ENCODE assay signal across 1 cellular context in the genomic region with DNA sequence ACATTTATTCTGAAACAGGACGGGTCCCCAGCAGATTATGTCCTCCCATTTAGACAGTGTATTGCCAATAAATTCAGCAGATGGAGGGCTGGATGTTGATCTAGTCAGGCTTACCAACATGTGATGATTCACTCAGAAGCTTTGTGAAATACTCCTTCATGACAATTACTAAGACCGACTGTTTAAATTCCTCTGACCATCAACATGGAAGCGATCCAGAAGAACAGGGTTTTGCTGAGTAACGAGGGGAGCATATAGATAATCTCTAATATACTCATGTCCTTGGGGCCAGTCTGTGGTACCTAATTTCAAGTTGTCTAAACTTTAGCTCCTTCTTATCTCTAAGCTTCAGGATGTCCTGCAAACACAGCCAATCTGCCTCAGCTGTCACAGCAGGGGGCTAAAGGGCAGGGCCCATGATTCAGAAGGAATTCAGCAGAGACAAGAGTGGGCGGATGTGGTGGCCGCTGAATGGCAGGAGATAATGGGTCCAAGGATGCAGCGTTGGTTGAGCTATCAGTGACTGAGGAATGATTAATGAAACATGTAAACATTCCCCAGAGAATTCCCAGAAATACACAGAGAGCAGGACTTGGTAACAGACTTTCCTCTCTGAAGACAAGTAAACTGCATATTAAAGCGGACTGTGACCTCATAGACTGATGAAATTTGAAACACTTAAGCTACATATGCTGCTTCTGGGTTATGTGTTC.
TF ChIP-seq lines count a peak whose summit lies in the region.

No MANE protein-coding gene starts in this region.

TF ChIP-seq in HepG2, 621 proteins besides CTCF, POLR2A, EP300 and RAD21 (continued from another document):
- TF ChIP-seq ZNF816 (CRISPR knock-in tag; IDR thresholded peaks at IDR 0.05; ENCODE audit: borderline replicate concordance) (no peak; the same call in 1 of the 2 replicates), SRF (IDR thresholded peaks at IDR 0.05; ENCODE audit: low read depth, low read length) (no peak), RORA (CRISPR knock-in tag; IDR thresholded peaks at IDR 0.05) (peak; percentile 81; the same call in 1 of the 2 replicates), ZNF44 (CRISPR knock-in tag; IDR thresholded peaks at IDR 0.05) (no peak), ZNF775 (CRISPR knock-in tag; IDR thresholded peaks at IDR 0.05; ENCODE audit: borderline replicate concordance) (no peak), SRSF4 (IDR thresholded peaks at IDR 0.05; ENCODE audit: low read depth, low read length, poor library complexity, severe bottlenecking) (no peak), ATM (IDR thresholded peaks at IDR 0.05; ENCODE audit: borderline replicate concordance) (no peak), MATR3 (CRISPR knock-in tag; IDR thresholded peaks at IDR 0.05) (no peak), EEA1 (CRISPR knock-in tag; IDR thresholded peaks at IDR 0.05; ENCODE audit: borderline replicate concordance) (no peak), STAG1 (CRISPR knock-in tag; IDR thresholded peaks at IDR 0.05) (peak; percentile 49), ZNF616 (CRISPR knock-in tag; IDR thresholded peaks at IDR 0.05; ENCODE audit: low read depth) (no peak), RNF2 (conservative IDR thresholded peaks at IDR 0.05; ENCODE audit: low read depth) (no peak), MEF2D (CRISPR knock-in tag; IDR thresholded peaks at IDR 0.05) (peak; percentile 87; the same call in 1 of the 2 replicates), ZNF746 (CRISPR knock-in tag; IDR thresholded peaks at IDR 0.05) (no peak), MLLT10 (CRISPR knock-in tag; IDR thresholded peaks at IDR 0.05) (no peak), THAP11 (CRISPR knock-in tag; IDR thresholded peaks at IDR 0.05) (peak; percentile 71), SP4 (CRISPR knock-in tag; IDR thresholded peaks at IDR 0.05) (peak; percentile 51; the same call in 1 of the 2 replicates), KLF12 (CRISPR knock-in tag; IDR thresholded peaks at IDR 0.05; ENCODE audit: borderline replicate concordance) (peak; percentile 73; the same call in 1 of the 2 replicates), TCF7 (IDR thresholded peaks at IDR 0.05; ENCODE audit: low read depth) (peak; percentile 70; the same call in 1 of the 2 replicates)
- TF ChIP-seq, protein P1, sequence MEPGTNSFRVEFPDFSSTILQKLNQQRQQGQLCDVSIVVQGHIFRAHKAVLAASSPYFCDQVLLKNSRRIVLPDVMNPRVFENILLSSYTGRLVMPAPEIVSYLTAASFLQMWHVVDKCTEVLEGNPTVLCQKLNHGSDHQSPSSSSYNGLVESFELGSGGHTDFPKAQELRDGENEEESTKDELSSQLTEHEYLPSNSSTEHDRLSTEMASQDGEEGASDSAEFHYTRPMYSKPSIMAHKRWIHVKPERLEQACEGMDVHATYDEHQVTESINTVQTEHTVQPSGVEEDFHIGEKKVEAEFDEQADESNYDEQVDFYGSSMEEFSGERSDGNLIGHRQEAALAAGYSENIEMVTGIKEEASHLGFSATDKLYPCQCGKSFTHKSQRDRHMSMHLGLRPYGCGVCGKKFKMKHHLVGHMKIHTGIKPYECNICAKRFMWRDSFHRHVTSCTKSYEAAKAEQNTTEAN (CRISPR knock-in tag; conservative IDR thresholded peaks at IDR 0.05), result no peak
- TF ChIP-seq, protein P2, sequence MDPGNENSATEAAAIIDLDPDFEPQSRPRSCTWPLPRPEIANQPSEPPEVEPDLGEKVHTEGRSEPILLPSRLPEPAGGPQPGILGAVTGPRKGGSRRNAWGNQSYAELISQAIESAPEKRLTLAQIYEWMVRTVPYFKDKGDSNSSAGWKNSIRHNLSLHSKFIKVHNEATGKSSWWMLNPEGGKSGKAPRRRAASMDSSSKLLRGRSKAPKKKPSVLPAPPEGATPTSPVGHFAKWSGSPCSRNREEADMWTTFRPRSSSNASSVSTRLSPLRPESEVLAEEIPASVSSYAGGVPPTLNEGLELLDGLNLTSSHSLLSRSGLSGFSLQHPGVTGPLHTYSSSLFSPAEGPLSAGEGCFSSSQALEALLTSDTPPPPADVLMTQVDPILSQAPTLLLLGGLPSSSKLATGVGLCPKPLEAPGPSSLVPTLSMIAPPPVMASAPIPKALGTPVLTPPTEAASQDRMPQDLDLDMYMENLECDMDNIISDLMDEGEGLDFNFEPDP (CRISPR knock-in tag; conservative IDR thresholded peaks at IDR 0.05), result no peak
- TF ChIP-seq, protein P3, sequence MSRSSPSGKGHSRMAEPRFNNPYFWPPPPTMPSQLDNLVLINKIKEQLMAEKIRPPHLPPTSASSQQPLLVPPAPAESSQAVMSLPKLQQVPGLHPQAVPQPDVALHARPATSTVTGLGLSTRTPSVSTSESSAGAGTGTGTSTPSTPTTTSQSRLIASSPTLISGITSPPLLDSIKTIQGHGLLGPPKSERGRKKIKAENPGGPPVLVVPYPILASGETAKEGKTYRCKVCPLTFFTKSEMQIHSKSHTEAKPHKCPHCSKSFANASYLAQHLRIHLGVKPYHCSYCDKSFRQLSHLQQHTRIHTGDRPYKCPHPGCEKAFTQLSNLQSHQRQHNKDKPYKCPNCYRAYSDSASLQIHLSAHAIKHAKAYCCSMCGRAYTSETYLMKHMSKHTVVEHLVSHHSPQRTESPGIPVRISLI (CRISPR knock-in tag; IDR thresholded peaks at IDR 0.05; ENCODE audit: borderline replicate concordance), result peak; percentile 42; the same call in 1 of the 2 replicates
- TF ChIP-seq, protein P4, sequence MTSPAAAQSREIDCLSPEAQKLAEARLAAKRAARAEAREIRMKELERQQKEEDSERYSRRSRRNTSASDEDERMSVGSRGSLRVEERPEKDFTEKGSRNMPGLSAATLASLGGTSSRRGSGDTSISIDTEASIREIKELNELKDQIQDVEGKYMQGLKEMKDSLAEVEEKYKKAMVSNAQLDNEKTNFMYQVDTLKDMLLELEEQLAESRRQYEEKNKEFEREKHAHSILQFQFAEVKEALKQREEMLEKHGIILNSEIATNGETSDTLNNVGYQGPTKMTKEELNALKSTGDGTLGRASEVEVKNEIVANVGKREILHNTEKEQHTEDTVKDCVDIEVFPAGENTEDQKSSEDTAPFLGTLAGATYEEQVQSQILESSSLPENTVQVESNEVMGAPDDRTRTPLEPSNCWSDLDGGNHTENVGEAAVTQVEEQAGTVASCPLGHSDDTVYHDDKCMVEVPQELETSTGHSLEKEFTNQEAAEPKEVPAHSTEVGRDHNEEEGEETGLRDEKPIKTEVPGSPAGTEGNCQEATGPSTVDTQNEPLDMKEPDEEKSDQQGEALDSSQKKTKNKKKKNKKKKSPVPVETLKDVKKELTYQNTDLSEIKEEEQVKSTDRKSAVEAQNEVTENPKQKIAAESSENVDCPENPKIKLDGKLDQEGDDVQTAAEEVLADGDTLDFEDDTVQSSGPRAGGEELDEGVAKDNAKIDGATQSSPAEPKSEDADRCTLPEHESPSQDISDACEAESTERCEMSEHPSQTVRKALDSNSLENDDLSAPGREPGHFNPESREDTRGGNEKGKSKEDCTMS (CRISPR knock-in tag; conservative IDR thresholded peaks at IDR 0.05), result no peak
- TF ChIP-seq, protein P5, sequence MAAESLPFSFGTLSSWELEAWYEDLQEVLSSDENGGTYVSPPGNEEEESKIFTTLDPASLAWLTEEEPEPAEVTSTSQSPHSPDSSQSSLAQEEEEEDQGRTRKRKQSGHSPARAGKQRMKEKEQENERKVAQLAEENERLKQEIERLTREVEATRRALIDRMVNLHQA (CRISPR knock-in tag; IDR thresholded peaks at IDR 0.05), result no peak
- TF ChIP-seq, protein P6, sequence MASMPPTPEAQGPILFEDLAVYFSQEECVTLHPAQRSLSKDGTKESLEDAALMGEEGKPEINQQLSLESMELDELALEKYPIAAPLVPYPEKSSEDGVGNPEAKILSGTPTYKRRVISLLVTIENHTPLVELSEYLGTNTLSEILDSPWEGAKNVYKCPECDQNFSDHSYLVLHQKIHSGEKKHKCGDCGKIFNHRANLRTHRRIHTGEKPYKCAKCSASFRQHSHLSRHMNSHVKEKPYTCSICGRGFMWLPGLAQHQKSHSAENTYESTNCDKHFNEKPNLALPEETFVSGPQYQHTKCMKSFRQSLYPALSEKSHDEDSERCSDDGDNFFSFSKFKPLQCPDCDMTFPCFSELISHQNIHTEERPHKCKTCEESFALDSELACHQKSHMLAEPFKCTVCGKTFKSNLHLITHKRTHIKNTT (CRISPR knock-in tag; IDR thresholded peaks at IDR 0.05), result no peak
- TF ChIP-seq, protein P7, sequence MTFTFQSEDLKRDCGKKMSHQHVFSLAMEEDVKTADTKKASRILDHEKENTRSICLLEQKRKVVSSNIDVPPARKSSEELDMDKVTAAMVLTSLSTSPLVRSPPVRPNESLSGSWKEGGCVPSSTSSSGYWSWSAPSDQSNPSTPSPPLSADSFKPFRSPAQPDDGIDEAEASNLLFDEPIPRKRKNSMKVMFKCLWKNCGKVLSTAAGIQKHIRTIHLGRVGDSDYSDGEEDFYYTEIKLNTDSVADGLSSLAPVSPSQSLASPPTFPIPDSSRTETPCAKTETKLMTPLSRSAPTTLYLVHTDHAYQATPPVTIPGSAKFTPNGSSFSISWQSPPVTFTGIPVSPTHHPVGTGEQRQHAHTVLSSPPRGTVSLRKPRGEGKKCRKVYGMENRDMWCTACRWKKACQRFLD (CRISPR knock-in tag; IDR thresholded peaks at IDR 0.05; ENCODE audit: borderline replicate concordance), result no peak
- TF ChIP-seq, protein P8, sequence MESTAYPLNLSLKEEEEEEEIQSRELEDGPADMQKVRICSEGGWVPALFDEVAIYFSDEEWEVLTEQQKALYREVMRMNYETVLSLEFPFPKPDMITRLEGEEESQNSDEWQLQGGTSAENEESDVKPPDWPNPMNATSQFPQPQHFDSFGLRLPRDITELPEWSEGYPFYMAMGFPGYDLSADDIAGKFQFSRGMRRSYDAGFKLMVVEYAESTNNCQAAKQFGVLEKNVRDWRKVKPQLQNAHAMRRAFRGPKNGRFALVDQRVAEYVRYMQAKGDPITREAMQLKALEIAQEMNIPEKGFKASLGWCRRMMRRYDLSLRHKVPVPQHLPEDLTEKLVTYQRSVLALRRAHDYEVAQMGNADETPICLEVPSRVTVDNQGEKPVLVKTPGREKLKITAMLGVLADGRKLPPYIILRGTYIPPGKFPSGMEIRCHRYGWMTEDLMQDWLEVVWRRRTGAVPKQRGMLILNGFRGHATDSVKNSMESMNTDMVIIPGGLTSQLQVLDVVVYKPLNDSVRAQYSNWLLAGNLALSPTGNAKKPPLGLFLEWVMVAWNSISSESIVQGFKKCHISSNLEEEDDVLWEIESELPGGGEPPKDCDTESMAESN (CRISPR knock-in tag; conservative IDR thresholded peaks at IDR 0.05), result no peak; the same call in 1 of the 2 replicates
- TF ChIP-seq, protein P9, sequence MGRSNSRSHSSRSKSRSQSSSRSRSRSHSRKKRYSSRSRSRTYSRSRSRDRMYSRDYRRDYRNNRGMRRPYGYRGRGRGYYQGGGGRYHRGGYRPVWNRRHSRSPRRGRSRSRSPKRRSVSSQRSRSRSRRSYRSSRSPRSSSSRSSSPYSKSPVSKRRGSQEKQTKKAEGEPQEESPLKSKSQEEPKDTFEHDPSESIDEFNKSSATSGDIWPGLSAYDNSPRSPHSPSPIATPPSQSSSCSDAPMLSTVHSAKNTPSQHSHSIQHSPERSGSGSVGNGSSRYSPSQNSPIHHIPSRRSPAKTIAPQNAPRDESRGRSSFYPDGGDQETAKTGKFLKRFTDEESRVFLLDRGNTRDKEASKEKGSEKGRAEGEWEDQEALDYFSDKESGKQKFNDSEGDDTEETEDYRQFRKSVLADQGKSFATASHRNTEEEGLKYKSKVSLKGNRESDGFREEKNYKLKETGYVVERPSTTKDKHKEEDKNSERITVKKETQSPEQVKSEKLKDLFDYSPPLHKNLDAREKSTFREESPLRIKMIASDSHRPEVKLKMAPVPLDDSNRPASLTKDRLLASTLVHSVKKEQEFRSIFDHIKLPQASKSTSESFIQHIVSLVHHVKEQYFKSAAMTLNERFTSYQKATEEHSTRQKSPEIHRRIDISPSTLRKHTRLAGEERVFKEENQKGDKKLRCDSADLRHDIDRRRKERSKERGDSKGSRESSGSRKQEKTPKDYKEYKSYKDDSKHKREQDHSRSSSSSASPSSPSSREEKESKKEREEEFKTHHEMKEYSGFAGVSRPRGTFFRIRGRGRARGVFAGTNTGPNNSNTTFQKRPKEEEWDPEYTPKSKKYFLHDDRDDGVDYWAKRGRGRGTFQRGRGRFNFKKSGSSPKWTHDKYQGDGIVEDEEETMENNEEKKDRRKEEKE (IDR thresholded peaks at IDR 0.05), result no peak
- TF ChIP-seq, protein P10, sequence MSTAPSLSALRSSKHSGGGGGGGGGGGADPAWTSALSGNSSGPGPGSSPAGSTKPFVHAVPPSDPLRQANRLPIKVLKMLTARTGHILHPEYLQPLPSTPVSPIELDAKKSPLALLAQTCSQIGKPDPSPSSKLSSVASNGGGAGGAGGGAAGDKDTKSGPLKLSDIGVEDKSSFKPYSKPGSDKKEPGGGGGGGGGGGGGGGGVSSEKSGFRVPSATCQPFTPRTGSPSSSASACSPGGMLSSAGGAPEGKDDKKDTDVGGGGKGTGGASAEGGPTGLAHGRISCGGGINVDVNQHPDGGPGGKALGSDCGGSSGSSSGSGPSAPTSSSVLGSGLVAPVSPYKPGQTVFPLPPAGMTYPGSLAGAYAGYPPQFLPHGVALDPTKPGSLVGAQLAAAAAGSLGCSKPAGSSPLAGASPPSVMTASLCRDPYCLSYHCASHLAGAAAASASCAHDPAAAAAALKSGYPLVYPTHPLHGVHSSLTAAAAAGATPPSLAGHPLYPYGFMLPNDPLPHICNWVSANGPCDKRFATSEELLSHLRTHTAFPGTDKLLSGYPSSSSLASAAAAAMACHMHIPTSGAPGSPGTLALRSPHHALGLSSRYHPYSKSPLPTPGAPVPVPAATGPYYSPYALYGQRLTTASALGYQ (CRISPR knock-in tag; IDR thresholded peaks at IDR 0.05), result peak; percentile 87; the same call in 1 of the 2 replicates
- TF ChIP-seq, protein P11, sequence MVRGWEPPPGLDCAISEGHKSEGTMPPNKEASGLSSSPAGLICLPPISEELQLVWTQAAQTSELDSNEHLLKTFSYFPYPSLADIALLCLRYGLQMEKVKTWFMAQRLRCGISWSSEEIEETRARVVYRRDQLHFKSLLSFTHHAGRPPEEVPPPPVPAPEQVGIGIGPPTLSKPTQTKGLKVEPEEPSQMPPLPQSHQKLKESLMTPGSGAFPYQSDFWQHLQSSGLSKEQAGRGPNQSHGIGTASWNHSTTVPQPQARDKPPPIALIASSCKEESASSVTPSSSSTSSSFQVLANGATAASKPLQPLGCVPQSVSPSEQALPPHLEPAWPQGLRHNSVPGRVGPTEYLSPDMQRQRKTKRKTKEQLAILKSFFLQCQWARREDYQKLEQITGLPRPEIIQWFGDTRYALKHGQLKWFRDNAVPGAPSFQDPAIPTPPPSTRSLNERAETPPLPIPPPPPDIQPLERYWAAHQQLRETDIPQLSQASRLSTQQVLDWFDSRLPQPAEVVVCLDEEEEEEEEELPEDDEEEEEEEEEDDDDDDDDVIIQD (CRISPR knock-in tag; IDR thresholded peaks at IDR 0.05; ENCODE audit: low read depth), result peak; percentile 91
